ENCODE assay signal across 29 cellular contexts in genomic region chr2:42244520-42244919, GRCh38.
DNase-seq lines count a peak whose midpoint lies in the region; ATAC-seq, FAIRE-seq and TF ChIP-seq lines count a peak whose summit lies in the region.
"Had no signal": no experiment of that assay in that cellular context is flagged by ENCODE, and none has a peak within 500 bp of the region (broad histone marks: within the 10 kb centered on the region; RNA-seq: fewer than 3 reads in every experiment).

No MANE protein-coding gene starts in this region.

- no peak for TF ChIP-seq POLR2A in A549 (IDR thresholded peaks at IDR 0.05; ENCODE audit: low read length)

- H2BK12ac ChIP-seq in H9 (ENCODE audit: insufficient read length, low read depth, low read length) = no peak overlapping the region

- ATAC-seq in A549 (no peak), activated B cell treated with CpG ODN at 0.5 μM for 24 hours (ENCODE audit: low read depth) (no peak), mucosa of descending colon (peak; percentile 40)
- ATAC-seq: psoas muscle had no signal

- H4K20me1 ChIP-seq in H9 (ENCODE audit: control insufficient read depth, insufficient read depth, insufficient read length) = no peaks in the 10 kb centered on the region

- no peak overlapping the region for H3K9ac ChIP-seq in H9 (ENCODE audit: extremely low read depth, insufficient read length, low read length)
- H3K9ac ChIP-seq: BLaER1 had no signal

- no peaks in the 10 kb centered on the region for H3K27me3 ChIP-seq in CD4-positive, alpha-beta memory T cell (ENCODE audit: insufficient read depth, low read length)
- no peaks in the 10 kb centered on the region for H3K27me3 ChIP-seq in H9 (ENCODE audit: insufficient read depth, low read length)
- H3K27me3 ChIP-seq: BLaER1, cardiac muscle cell, sigmoid colon, tibial nerve had no signal

- H3K4me1 ChIP-seq in A549 (peaks cover 12% of the 10 kb centered on the region), mucosa of descending colon (ENCODE audit: low read depth) (peaks cover 28% of the 10 kb centered on the region), H9 (ENCODE audit: insufficient read depth, low read length) (no peaks in the 10 kb centered on the region)
- H3K4me1 ChIP-seq in CD4-positive, alpha-beta memory T cell (ENCODE audit: insufficient read depth, low read length) = peaks cover 53% of the 10 kb centered on the region
- H3K4me1 ChIP-seq: sigmoid colon had no signal

- H3K27ac ChIP-seq in A549 = no peak overlapping the region
- H3K27ac ChIP-seq in CD4-positive, alpha-beta memory T cell (ENCODE audit: low read depth, low read length) = no peak overlapping the region
- no peak overlapping the region for H3K27ac ChIP-seq in H9 (ENCODE audit: insufficient read length, low read depth, low read length)
- H3K27ac ChIP-seq: BLaER1, cardiac muscle cell, coronary artery, psoas muscle, sigmoid colon, SK-N-MC, tibial nerve had no signal

- H3T11ph ChIP-seq in H9 (ENCODE audit: low read length) = no peak overlapping the region

- H3K4me3 Mint-ChIP-seq in CD4-positive, alpha-beta memory T cell = peak overlapping the region in 4 of 8 donors; percentile 0 to 55 (median 22)
- H3K4me3 Mint-ChIP-seq in activated B cell treated with CpG ODN at 0.5 μM for 24 hours (no peak overlapping the region), H9 (no peak overlapping the region)

- no peak overlapping the region for H4K91ac ChIP-seq in H9 (ENCODE audit: insufficient read length, low read depth, low read length)

- no peaks in the 10 kb centered on the region for H3K9me3 ChIP-seq in A549
- no peaks in the 10 kb centered on the region for H3K9me3 ChIP-seq in CD4-positive, alpha-beta memory T cell (ENCODE audit: control insufficient read depth in 1 of 2, low read length in 2 of 2)
- H3K9me3 ChIP-seq in mucosa of descending colon = no peaks in the 10 kb centered on the region
- H3K9me3 ChIP-seq in H9 (ENCODE audit: control insufficient read depth, low read depth, low read length) = no peaks in the 10 kb centered on the region
- H3K9me3 ChIP-seq: BLaER1, psoas muscle, sigmoid colon, tibial nerve had no signal

- H3K4ac ChIP-seq in H9 (ENCODE audit: low read depth, low read length) = no peak overlapping the region

- no peak overlapping the region for H3K56ac ChIP-seq in H9 (ENCODE audit: insufficient read length, low read depth, low read length)

- no peak overlapping the region for H2BK20ac ChIP-seq in H9 (ENCODE audit: low read depth, low read length, poor library complexity, severe bottlenecking)

- intact Hi-C loops in CD4-positive, alpha-beta memory T cell (cut with micrococcal nuclease) = loop anchor here (5.0 kb wide), 1 partner anchor 37 kb away; no protein-coding TSS in a partner anchor
- intact Hi-C loops in activated B cell treated with CpG ODN at 0.5 μM for 24 hours (cut with micrococcal nuclease) = no loop called here
- intact Hi-C loops in mucosa of descending colon (cut with DNase I, micrococcal nuclease) = loop anchor here in 1 of 2 donors (10.0 kb wide), 1 partner anchor 50 kb away; no protein-coding TSS in a partner anchor

- no peaks in the 10 kb centered on the region; the same call in 1 of the 2 replicates for H3K79me2 ChIP-seq in H9 (ENCODE audit: insufficient read depth, low read length)

- no peak overlapping the region for H2AFZ ChIP-seq in H9 (ENCODE audit: low read length)

- CTCF ChIA-PET in A549 (lab: Yijun Ruan, JAX) = interaction anchor here (15.7 kb wide), 1 partner anchor 149 kb away, joined by 133 read pairs; no protein-coding TSS in a partner anchor
- CTCF ChIA-PET in CD4-positive, alpha-beta memory T cell (lab: Charles Lee; ENCODE audit: partially characterized antibody) = interaction anchor here (0.7 to 11.9 kb wide), 2 partner anchors 30 to 148 kb away, joined by 3 to 99 read pairs; no protein-coding TSS in a partner anchor
- CTCF ChIA-PET in activated B cell treated with CpG ODN at 0.5 μM for 24 hours (lab: Charles Lee) = interaction anchor here (10.6 kb wide), 1 partner anchor 149 kb away, joined by 81 read pairs; no protein-coding TSS in a partner anchor

- H3K79me1 ChIP-seq in H9 (ENCODE audit: insufficient read depth, low read depth, low read length, poor library complexity, severe bottlenecking) = peaks cover 7% of the 10 kb centered on the region

- H3K23me2 ChIP-seq in H9 (ENCODE audit: insufficient read length, low read depth, low read length, poor library complexity, severe bottlenecking) = no peaks in the 10 kb centered on the region

- no peak overlapping the region for H2BK120ac ChIP-seq in H9 (ENCODE audit: low read depth, low read length, poor library complexity, severe bottlenecking)

- H3K14ac ChIP-seq in H9 (ENCODE audit: insufficient read depth, low read length) = no peak overlapping the region

- TF ChIP-seq CTCF in A549 (IDR thresholded peaks at IDR 0.05) = no peak
- no peak for TF ChIP-seq CTCF in activated B cell treated with CpG ODN at 0.5 μM for 24 hours (IDR thresholded peaks at IDR 0.05)
- no peak for TF ChIP-seq CTCF in mucosa of descending colon (IDR thresholded peaks at IDR 0.05)
- no peak for TF ChIP-seq CTCF in H9 (conservative IDR thresholded peaks at IDR 0.05)

- no peak overlapping the region for H2BK5ac ChIP-seq in H9 (ENCODE audit: insufficient read length, low read length)

- peaks cover 14% of the 10 kb centered on the region for H3K36me3 ChIP-seq in CD4-positive, alpha-beta memory T cell (ENCODE audit: insufficient read depth, low read length)
- H3K36me3 ChIP-seq in mucosa of descending colon (ENCODE audit: low read depth) = no peaks in the 10 kb centered on the region
- H3K36me3 ChIP-seq: cardiac muscle cell, sigmoid colon had no signal

- peak overlapping the region in 6 of 7 donors; percentile 17 to 67 (median 37) for H3K27ac Mint-ChIP-seq in CD4-positive, alpha-beta memory T cell
- peak overlapping the region; percentile 15 for H3K27ac Mint-ChIP-seq in activated B cell treated with CpG ODN at 0.5 μM for 24 hours
- peak overlapping the region in 1 of 3 experiments; percentile 19; a peak in 1 of 7 replicates for H3K27ac Mint-ChIP-seq in H9
- H3K27ac Mint-ChIP-seq: activated T-helper 2 cell treated with anti-CD3 and anti-CD28 coated beads, Interferon-gamma antibody, Interleukin-2, Interleukin-4, amounts not matched to agents 10 μg/mL and 5 μg/mL and 100 μg/mL, durations not matched to agents 14 hours and 24 hours and 36 hours had no signal

- no peak overlapping the region for H2AK5ac ChIP-seq in H9 (ENCODE audit: insufficient read length, low read length)

- H3K27me3 Mint-ChIP-seq in CD4-positive, alpha-beta memory T cell = no peaks in the 10 kb centered on the region
- H3K27me3 Mint-ChIP-seq in activated B cell treated with CpG ODN at 0.5 μM for 24 hours = no peaks in the 10 kb centered on the region
- H3K27me3 Mint-ChIP-seq in H9 (ENCODE audit: low read depth) = no peaks in the 10 kb centered on the region

- DNase-seq in A549 (ENCODE audit: low read depth in 1 of 2, low spot score in 1 of 2) (no peak), activated B cell treated with CpG ODN at 0.5 μM for 24 hours (no peak), mucosa of descending colon (no peak), GM19238 (ENCODE audit: insufficient read length, low spot score) (no peak), NCI-H187 (lab: John Stamatoyannopoulos, UW) (no peak), H9 (no peak)
- DNase-seq in CD4-positive, alpha-beta memory T cell = no peak
- DNase-seq: activated CD4-positive, alpha-beta T cell treated with anti-CD3 and anti-CD28 coated beads, Interleukin-2, amount 50 U/mL, for 48 hours; activated CD4-positive, CD25-positive, alpha-beta regulatory T cell treated with anti-CD3 and anti-CD28 coated beads, Interleukin-2, amount 50 U/mL, for 72 hours; Calu3; DMS79; effector memory CD4-positive, alpha-beta T cell; erythroblast; GDM1; hypothalamus; NCI-H1092; NCI-H1930; NCI-H526; occipital lobe; psoas muscle; sigmoid colon; stimulated activated CD4-positive, alpha-beta T cell treated with anti-CD3 and anti-CD28 coated beads, Interleukin-4, amount 100 ng/mL, for 24 hours had no signal

- TF ChIP-seq RAD21 in A549 (conservative IDR thresholded peaks at IDR 0.05 in 1 of 2, IDR thresholded peaks at IDR 0.05 in 1 of 2) = no peak

- no peak overlapping the region for H3K18ac ChIP-seq in H9 (ENCODE audit: insufficient read length, low read depth, low read length)

- H3K9me3 Mint-ChIP-seq in CD4-positive, alpha-beta memory T cell = no peaks in the 10 kb centered on the region
- no peaks in the 10 kb centered on the region for H3K9me3 Mint-ChIP-seq in activated B cell treated with CpG ODN at 0.5 μM for 24 hours
- no peaks in the 10 kb centered on the region for H3K9me3 Mint-ChIP-seq in H9
- H3K9me3 Mint-ChIP-seq: activated T-helper 2 cell treated with anti-CD3 and anti-CD28 coated beads, Interferon-gamma antibody, Interleukin-2, Interleukin-4, amounts not matched to agents 10 μg/mL and 5 μg/mL and 100 μg/mL, durations not matched to agents 14 hours and 24 hours and 36 hours had no signal

- peaks cover 50 to 71% (median 66%) of the 10 kb centered on the region in 4 donors for H3K4me1 Mint-ChIP-seq in CD4-positive, alpha-beta memory T cell
- H3K4me1 Mint-ChIP-seq in activated B cell treated with CpG ODN at 0.5 μM for 24 hours = peaks cover 53% of the 10 kb centered on the region
- H3K4me1 Mint-ChIP-seq in H9 = peaks cover 2% of the 10 kb centered on the region in 2 experiments; a peak in 2 of 4 replicates

- 82% methylated on average over 2 of the region's 2 CpGs for WGBS in A549 (ENCODE audit: missing lambda C conversion rate)
- WGBS in H9 (ENCODE audit: extremely low coverage, insufficient read length, low lambda C conversion rate) = no CpG with 5 or more reads among the region's 2 CpGs

- peaks cover 21 to 30% of the 10 kb centered on the region in 2 donors for H3K36me3 Mint-ChIP-seq in CD4-positive, alpha-beta memory T cell
- H3K36me3 Mint-ChIP-seq in activated B cell treated with CpG ODN at 0.5 μM for 24 hours (ENCODE audit: low read depth) (peaks cover 33% of the 10 kb centered on the region), H9 (ENCODE audit: insufficient read depth in 1 of 3, low read depth in 3 of 3) (peaks cover 0 to 8% (median 8%) of the 10 kb centered on the region in 3 experiments; a peak in 3 of 7 replicates)

- FAIRE-seq in A549 (lab: Jason Lieb, UNC) = peak; percentile 13
- FAIRE-seq: astrocyte had no signal

- H3K4me3 ChIP-seq in A549 = no peak overlapping the region
- no peak overlapping the region for H3K4me3 ChIP-seq in CD4-positive, alpha-beta memory T cell (ENCODE audit: low read length in 2 of 2)
- no peak overlapping the region for H3K4me3 ChIP-seq in mucosa of descending colon
- H3K4me3 ChIP-seq: BLaER1, cardiac muscle cell, coronary artery, psoas muscle, sigmoid colon, SK-N-MC, tibial nerve had no signal

- H3K4me2 ChIP-seq in A549 (no peak overlapping the region), H9 (ENCODE audit: insufficient read depth, insufficient read length, low read length) (no peak overlapping the region)
- H3K4me2 ChIP-seq: BLaER1 had no signal

- H2BK15ac ChIP-seq in H9 (ENCODE audit: low read depth, low read length) = no peak overlapping the region

- no peak overlapping the region for H4K8ac ChIP-seq in H9 (replicated peaks; ENCODE audit: insufficient read length, low read depth, low read length)

- H4K5ac ChIP-seq in H9 (ENCODE audit: insufficient read length, low read depth, low read length) = no peak overlapping the region

- H3K23ac ChIP-seq in H9 (ENCODE audit: insufficient read length, low read depth, low read length) = no peak overlapping the region

- TF ChIP-seq EP300 in A549 (IDR thresholded peaks at IDR 0.05) = no peak

- POLR2A ChIA-PET in A549 (lab: Yijun Ruan, JAX) = no interaction called here
- POLR2A ChIA-PET in CD4-positive, alpha-beta memory T cell (lab: Charles Lee; ENCODE audit: partially characterized antibody) = interaction anchor here (1.1 kb wide), 1 partner anchor 71 kb away, joined by 3 read pairs; no protein-coding TSS in a partner anchor
- POLR2A ChIA-PET in activated B cell treated with CpG ODN at 0.5 μM for 24 hours (lab: Charles Lee) = no interaction called here
